In the genomic region with DNA sequence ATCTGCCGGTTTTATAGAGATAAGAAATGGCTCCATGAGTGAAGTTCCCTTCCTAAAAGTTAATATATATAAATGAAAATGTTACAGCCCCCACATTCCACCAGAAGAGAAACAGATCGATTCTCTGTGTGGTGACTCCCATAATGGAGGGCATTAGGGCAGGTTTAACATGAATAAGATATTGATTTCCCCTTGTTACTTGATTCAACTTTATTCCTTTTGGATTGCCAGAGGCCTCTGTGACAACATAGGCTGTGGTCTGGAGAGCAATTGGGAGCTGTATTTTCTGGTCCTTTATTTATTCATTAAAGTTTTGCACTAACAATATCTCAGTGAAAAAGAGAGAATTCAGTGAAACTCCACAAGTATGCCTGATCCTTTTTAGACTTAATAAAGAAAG, we compare ENCODE assay signal across 20 cellular contexts.
"Had no signal": no experiment of that assay in that cellular context is flagged by ENCODE, and none has a peak within 500 bp of the region (broad histone marks: within the 10 kb centered on the region; RNA-seq: fewer than 3 reads in every experiment).

No MANE protein-coding gene starts in this region.

- H3K4me1 ChIP-seq: esophagus muscularis mucosa, foreskin keratinocyte, heart left ventricle, left ventricle myocardium inferior, lower lobe of right lung had no signal

- H3K27me3 ChIP-seq: heart left ventricle, hepatocyte had no signal

- H3K36me3 ChIP-seq: esophagus muscularis mucosa, gastroesophageal sphincter, heart left ventricle, left ventricle myocardium inferior, lower lobe of right lung had no signal

- DNase-seq: effector CD8-positive, alpha-beta T cell; effector memory CD8-positive, alpha-beta T cell; endodermal cell; foreskin keratinocyte; heart left ventricle; hypothalamus; immature natural killer cell; islet precursor cell; kidney; kidney glomerular epithelial cell; left ventricle myocardium inferior; lower lobe of right lung; mesenchymal stem cell; mucosa of descending colon; naive thymus-derived CD4-positive, alpha-beta T cell had no signal

- H3K9me3 ChIP-seq: esophagus muscularis mucosa, gastroesophageal sphincter, heart left ventricle, left ventricle myocardium inferior, lower lobe of right lung, mucosa of descending colon had no signal

- H3K79me2 ChIP-seq: hepatocyte had no signal

- H3K4me3 ChIP-seq: coronary artery, esophagus muscularis mucosa, gastroesophageal sphincter, heart left ventricle, hepatocyte, left ventricle myocardium inferior, lower lobe of right lung, mucosa of descending colon had no signal

- H2AFZ ChIP-seq: hepatocyte had no signal

- H3K27ac ChIP-seq: coronary artery, epithelial cell of prostate, esophagus muscularis mucosa, foreskin keratinocyte, gastroesophageal sphincter, heart left ventricle, hepatocyte, left ventricle myocardium inferior, lower lobe of right lung had no signal

- ATAC-seq: effector memory CD8-positive, alpha-beta T cell; foreskin keratinocyte; gastroesophageal sphincter; heart left ventricle; lower lobe of right lung; naive thymus-derived CD4-positive, alpha-beta T cell had no signal
